In genomic region chr17:72120878-72121163, GRCh38 we compare ENCODE assay signal across 8 cellular contexts. TPM values are rescaled to one million over a fixed set of nuclear protein-coding genes. Genes with fewer than 3 reads are reported as not detected.
DNase-seq lines count a peak whose midpoint lies in the region; ATAC-seq, FAIRE-seq and TF ChIP-seq lines count a peak whose summit lies in the region.

Gene SOX9 (plus strand): TSS chr17:72121020. CDS start chr17:72121392, 372 bp downstream.

- no peak within 1 kb of the TSS for H3K9ac ChIP-seq in H9 (ENCODE audit: extremely low read depth, insufficient read length, low read length)

- H3K27me3 ChIP-seq in H9 (ENCODE audit: insufficient read depth, low read length) (peaks cover 38% of the 10 kb centered on the region), neuron (ENCODE audit: insufficient read depth, low read length) (peaks cover 41% of the 10 kb centered on the region)

- H3K79me1 ChIP-seq in H9 (ENCODE audit: insufficient read depth, low read depth, low read length, poor library complexity, severe bottlenecking) = no peaks in the 10 kb centered on the region

- peaks cover 61% of the 10 kb centered on the region for H3K23me2 ChIP-seq in H9 (ENCODE audit: insufficient read length, low read depth, low read length, poor library complexity, severe bottlenecking)

- peak within 1 kb of the TSS; percentile 69 for H3K27ac Mint-ChIP-seq in activated CD8-positive, alpha-beta T cell treated with anti-CD3 and anti-CD28 coated beads, Interleukin-2, amount 10 ng/mL, durations not matched to agents 7 days and 5 days
- no peak within 1 kb of the TSS for H3K27ac Mint-ChIP-seq in activated CD8-positive, alpha-beta T cell treated with anti-CD3 and anti-CD28 coated beads for 36 hours
- H3K27ac Mint-ChIP-seq in H9 = peak within 1 kb of the TSS in 2 of 3 experiments; percentile 40 to 79; a peak in 2 of 7 replicates
- H3K27ac Mint-ChIP-seq in T-helper 17 cell = no peak within 1 kb of the TSS

- H3K4me3 Mint-ChIP-seq in activated CD8-positive, alpha-beta T cell treated with anti-CD3 and anti-CD28 coated beads, Interleukin-2, amount 10 ng/mL, durations not matched to agents 7 days and 5 days = peak within 1 kb of the TSS; percentile 25
- no peak within 1 kb of the TSS for H3K4me3 Mint-ChIP-seq in activated CD8-positive, alpha-beta T cell treated with anti-CD3 and anti-CD28 coated beads for 36 hours
- H3K4me3 Mint-ChIP-seq in H9 (peak within 1 kb of the TSS; percentile 81 to 98), T-helper 17 cell (peak within 1 kb of the TSS; percentile 58)

- no peak within 1 kb of the TSS for H2BK15ac ChIP-seq in H9 (ENCODE audit: low read depth, low read length)

- TF ChIP-seq CTCF in activated CD8-positive, alpha-beta T cell treated with anti-CD3 and anti-CD28 coated beads for 36 hours (IDR thresholded peaks at IDR 0.05) = no peak
- TF ChIP-seq CTCF in H9 (conservative IDR thresholded peaks at IDR 0.05) = no peak

- H3K4ac ChIP-seq in H9 (ENCODE audit: low read depth, low read length) = no peak within 1 kb of the TSS

- H3K9me3 Mint-ChIP-seq in activated CD8-positive, alpha-beta T cell treated with anti-CD3 and anti-CD28 coated beads, Interleukin-2, amount 10 ng/mL, durations not matched to agents 7 days and 5 days (ENCODE audit: insufficient read depth) = peaks cover 3% of the 10 kb centered on the region
- no peaks in the 10 kb centered on the region for H3K9me3 Mint-ChIP-seq in activated CD8-positive, alpha-beta T cell treated with anti-CD3 and anti-CD28 coated beads for 36 hours
- no peaks in the 10 kb centered on the region; a peak in 2 of 5 replicates for H3K9me3 Mint-ChIP-seq in H9

- no peak within 1 kb of the TSS for H4K8ac ChIP-seq in H9 (replicated peaks; ENCODE audit: insufficient read length, low read depth, low read length)

- no peak within 1 kb of the TSS for H2BK12ac ChIP-seq in H9 (ENCODE audit: insufficient read length, low read depth, low read length)

- CTCF ChIA-PET in activated CD8-positive, alpha-beta T cell treated with anti-CD3 and anti-CD28 coated beads, Interleukin-2, amount 10 ng/mL, durations not matched to agents 7 days and 5 days (lab: Charles Lee) = no interaction called here
- CTCF ChIA-PET in activated CD8-positive, alpha-beta T cell treated with anti-CD3 and anti-CD28 coated beads for 36 hours (lab: Charles Lee) = no interaction called here

- peaks cover 2% of the 10 kb centered on the region for H3K36me3 Mint-ChIP-seq in activated CD8-positive, alpha-beta T cell treated with anti-CD3 and anti-CD28 coated beads, Interleukin-2, amount 10 ng/mL, durations not matched to agents 7 days and 5 days (ENCODE audit: low read depth)
- H3K36me3 Mint-ChIP-seq in activated CD8-positive, alpha-beta T cell treated with anti-CD3 and anti-CD28 coated beads for 36 hours (ENCODE audit: low read depth) = peaks cover 2% of the 10 kb centered on the region
- H3K36me3 Mint-ChIP-seq in H9 (ENCODE audit: insufficient read depth in 1 of 3, low read depth in 3 of 3) (peaks cover 7 to 15% (median 15%) of the 10 kb centered on the region in 3 experiments), T-helper 17 cell (ENCODE audit: low read depth) (peaks cover 10% of the 10 kb centered on the region)

- no peak within 1 kb of the TSS for H4K91ac ChIP-seq in H9 (ENCODE audit: insufficient read length, low read depth, low read length)

- no peak within 1 kb of the TSS for H2BK120ac ChIP-seq in H9 (ENCODE audit: low read depth, low read length, poor library complexity, severe bottlenecking)

- H4K5ac ChIP-seq in H9 (ENCODE audit: insufficient read length, low read depth, low read length) = no peak within 1 kb of the TSS

- WGBS in H9 (ENCODE audit: extremely low coverage, insufficient read length, low lambda C conversion rate) = no CpG with 5 or more reads among the region's 11 CpGs

- H3K9me3 ChIP-seq in H9 (ENCODE audit: control insufficient read depth, low read depth, low read length) (no peaks in the 10 kb centered on the region), T-helper 17 cell (ENCODE audit: control insufficient read depth, low read length, poor library complexity, severe bottlenecking) (no peaks in the 10 kb centered on the region), neuron (ENCODE audit: low read length) (peaks cover 5% of the 10 kb centered on the region)

- no peak within 1 kb of the TSS for H3K56ac ChIP-seq in H9 (ENCODE audit: insufficient read length, low read depth, low read length)

- H3K18ac ChIP-seq in H9 (ENCODE audit: insufficient read length, low read depth, low read length) = no peak within 1 kb of the TSS

- H3K4me1 Mint-ChIP-seq in activated CD8-positive, alpha-beta T cell treated with anti-CD3 and anti-CD28 coated beads, Interleukin-2, amount 10 ng/mL, durations not matched to agents 7 days and 5 days (ENCODE audit: low read depth) = peaks cover 6% of the 10 kb centered on the region
- peaks cover 10% of the 10 kb centered on the region for H3K4me1 Mint-ChIP-seq in activated CD8-positive, alpha-beta T cell treated with anti-CD3 and anti-CD28 coated beads for 36 hours (ENCODE audit: low read depth)
- H3K4me1 Mint-ChIP-seq in H9 (peaks cover 47 to 57% of the 10 kb centered on the region in 2 experiments), T-helper 17 cell (peaks cover 9% of the 10 kb centered on the region)

- no peak within 1 kb of the TSS for H3K27ac ChIP-seq in H9 (ENCODE audit: insufficient read length, low read depth, low read length)

- no peaks in the 10 kb centered on the region for H3K79me2 ChIP-seq in H9 (ENCODE audit: insufficient read depth, low read length)

- H3K27me3 Mint-ChIP-seq in activated CD8-positive, alpha-beta T cell treated with anti-CD3 and anti-CD28 coated beads, Interleukin-2, amount 10 ng/mL, durations not matched to agents 7 days and 5 days (ENCODE audit: low read depth) = peaks cover 76% of the 10 kb centered on the region
- peaks cover 74% of the 10 kb centered on the region for H3K27me3 Mint-ChIP-seq in activated CD8-positive, alpha-beta T cell treated with anti-CD3 and anti-CD28 coated beads for 36 hours
- H3K27me3 Mint-ChIP-seq in H9 (ENCODE audit: low read depth) = peaks cover 82% of the 10 kb centered on the region
- H3K27me3 Mint-ChIP-seq in T-helper 17 cell = peaks cover 63% of the 10 kb centered on the region

- H2BK5ac ChIP-seq in H9 (ENCODE audit: insufficient read length, low read length) = no peak within 1 kb of the TSS

- H3K36me3 ChIP-seq in neuron (ENCODE audit: insufficient read depth, low read length) = peaks cover 8% of the 10 kb centered on the region

- no peak within 1 kb of the TSS for H2BK20ac ChIP-seq in H9 (ENCODE audit: low read depth, low read length, poor library complexity, severe bottlenecking)

- peak within 1 kb of the TSS; percentile 66 for H3K4me3 ChIP-seq in neuron (ENCODE audit: low read length)

- no peak for DNase-seq in activated CD8-positive, alpha-beta T cell treated with anti-CD3 and anti-CD28 coated beads, Interleukin-2, amount 10 ng/mL, durations not matched to agents 7 days and 5 days
- DNase-seq in activated CD8-positive, alpha-beta T cell treated with anti-CD3 and anti-CD28 coated beads for 36 hours = no peak
- peak; percentile 98 for DNase-seq in H9
- peak; percentile 97 for DNase-seq in M059J (ENCODE audit: low read depth)
- no peak for DNase-seq in T-helper 17 cell
- peak; percentile 88 to 92 for DNase-seq in frontal cortex (ENCODE audit: low spot score in 2 of 2)
- DNase-seq in stimulated activated CD4-positive, alpha-beta T cell treated with anti-CD3 and anti-CD28 coated beads, Interleukin-15, amount 100 ng/mL, for 24 hours = no peak

- peak within 1 kb of the TSS; percentile 4; the same call in 1 of the 2 replicates for H3K14ac ChIP-seq in H9 (ENCODE audit: insufficient read depth, low read length)

- FAIRE-seq in frontal cortex (lab: Jason Lieb, UNC) = no peak

- no peaks in the 10 kb centered on the region for H4K20me1 ChIP-seq in H9 (ENCODE audit: control insufficient read depth, insufficient read depth, insufficient read length)

- H3K4me2 ChIP-seq in H9 (ENCODE audit: insufficient read depth, insufficient read length, low read length) = peak within 1 kb of the TSS; percentile 87

- intact Hi-C loops in activated CD8-positive, alpha-beta T cell treated with anti-CD3 and anti-CD28 coated beads for 36 hours (cut with micrococcal nuclease) = no loop called here

- POLR2A ChIA-PET in activated CD8-positive, alpha-beta T cell treated with anti-CD3 and anti-CD28 coated beads, Interleukin-2, amount 10 ng/mL, durations not matched to agents 7 days and 5 days (lab: Charles Lee) = no interaction called here
- POLR2A ChIA-PET in activated CD8-positive, alpha-beta T cell treated with anti-CD3 and anti-CD28 coated beads for 36 hours (lab: Charles Lee) = no interaction called here

- ATAC-seq in activated CD8-positive, alpha-beta T cell treated with anti-CD3 and anti-CD28 coated beads, Interleukin-2, amount 10 ng/mL, durations not matched to agents 7 days and 5 days = no peak
- ATAC-seq in activated CD8-positive, alpha-beta T cell treated with anti-CD3 and anti-CD28 coated beads for 36 hours = no peak
- ATAC-seq in T-helper 17 cell = no peak

- H3K23ac ChIP-seq in H9 (ENCODE audit: insufficient read length, low read depth, low read length) = no peak within 1 kb of the TSS

- H3K4me1 ChIP-seq in H9 (ENCODE audit: insufficient read depth, low read length) = no peaks in the 10 kb centered on the region; the same call in 1 of the 2 replicates
- peaks cover 15% of the 10 kb centered on the region for H3K4me1 ChIP-seq in neuron (ENCODE audit: insufficient read depth, low read length)

- H2AK5ac ChIP-seq in H9 (ENCODE audit: insufficient read length, low read length) = no peak within 1 kb of the TSS

- no peak within 1 kb of the TSS for H3T11ph ChIP-seq in H9 (ENCODE audit: low read length)

- H2AFZ ChIP-seq in H9 (ENCODE audit: low read length) (no peak within 1 kb of the TSS), neuron (ENCODE audit: low read depth, low read length) (peak within 1 kb of the TSS; percentile 11)

RNA-seq across cellular contexts. Expression of gene SOX9, which starts in this region (rescaled TPM):
- total RNA-seq in activated CD8-positive, alpha-beta T cell treated with anti-CD3 and anti-CD28 coated beads, Interleukin-2, amount 10 ng/mL, durations not matched to agents 7 days and 5 days = not detected
- total RNA-seq in activated CD8-positive, alpha-beta T cell treated with anti-CD3 and anti-CD28 coated beads for 36 hours = not detected
- total RNA-seq in H9 (2021) = 1.2 and 1.3 TPM in 2 replicates
- total RNA-seq in M059J (2014; rRNA removed; shearing (Covaris generic)) = 16.9 and 24.3 TPM in 2 replicates
- total RNA-seq in T-helper 17 cell = not detected
- total RNA-seq in frontal cortex = 7.7 TPM

Comparison
In these comparisons a context has a peak if more than half of its experiments do, and no peak if none do; other contexts are left out.
1. H3K27ac Mint-ChIP-seq: peak in activated CD8-positive, alpha-beta T cell treated with anti-CD3 and anti-CD28 coated beads, Interleukin-2, amount 10 ng/mL, durations not matched to agents 7 days and 5 days (single experiment) and H9 (2 of 3); none in activated CD8-positive, alpha-beta T cell treated with anti-CD3 and anti-CD28 coated beads for 36 hours (single experiment) and T-helper 17 cell (single experiment).
2. DNase-seq: peak in H9 (single experiment), M059J (single experiment) and frontal cortex (2 of 2); none in activated CD8-positive, alpha-beta T cell treated with anti-CD3 and anti-CD28 coated beads, Interleukin-2, amount 10 ng/mL, durations not matched to agents 7 days and 5 days (single experiment), activated CD8-positive, alpha-beta T cell treated with anti-CD3 and anti-CD28 coated beads for 36 hours (single experiment), T-helper 17 cell (0 of 3) and stimulated activated CD4-positive, alpha-beta T cell treated with anti-CD3 and anti-CD28 coated beads, Interleukin-15, amount 100 ng/mL, for 24 hours (single experiment).